Comparison of ENCODE assay signal across 8 cellular contexts in the genomic region with DNA sequence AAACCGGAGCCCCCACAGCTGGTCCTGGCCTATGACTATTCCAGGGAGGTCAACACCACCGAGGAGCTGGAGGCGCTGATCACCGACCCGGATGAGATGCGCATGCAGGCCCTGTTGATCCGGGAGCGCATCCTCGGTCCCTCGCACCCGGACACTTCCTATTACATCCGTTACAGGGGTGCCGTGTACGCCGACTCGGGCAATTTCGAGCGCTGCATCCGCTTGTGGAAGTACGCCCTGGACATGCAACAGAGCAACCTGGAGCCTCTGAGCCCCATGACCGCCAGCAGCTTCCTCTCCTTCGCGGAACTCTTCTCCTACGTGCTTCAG. TPM values are rescaled to one million over a fixed set of nuclear protein-coding genes. Genes with fewer than 3 reads are reported as not detected.
DNase-seq lines count a peak whose midpoint lies in the region; ATAC-seq and TF ChIP-seq lines count a peak whose summit lies in the region.
"Not testable (repeated sequence)": the region's sequence is repeated elsewhere in the genome, so short reads cannot be mapped to it uniquely, and the experiment has no call there.

No MANE protein-coding gene starts in this region.

- not testable (repeated sequence) for H3K23ac ChIP-seq in neuronal stem cell (ENCODE audit: low read depth, low read length, poor library complexity)

- TF ChIP-seq POLR2A in suprapubic skin (IDR thresholded peaks at IDR 0.05): not testable (repeated sequence)

- POLR2A ChIA-PET in activated naive CD8-positive, alpha-beta T cell treated with anti-CD3 and anti-CD28 coated beads, Interleukin-2, amount 10 ng/mL, durations not matched to agents 7 days and 5 days (lab: Charles Lee): interaction anchor here (1.9 kb wide), 1 partner anchor 17 kb away, joined by 4 read pairs; no protein-coding TSS in a partner anchor

- H3K36me3 ChIP-seq in CD4-positive, CD25-positive, alpha-beta regulatory T cell (ENCODE audit: control insufficient read depth, insufficient read depth, low read length): peaks cover 33% of the 10 kb centered on the region
- H3K36me3 ChIP-seq in kidney epithelial cell (ENCODE audit: control insufficient read depth, insufficient read depth, low read length): not testable (repeated sequence)
- H3K36me3 ChIP-seq in neuronal stem cell (replicated peaks in 1 of 2; ENCODE audit: control insufficient read depth in 2 of 2, insufficient read depth in 2 of 2, low read length in 2 of 2) (peaks cover 23 to 50% of the 10 kb centered on the region in 2 donors), suprapubic skin (peaks cover 30% of the 10 kb centered on the region)

- H3K9me3 Mint-ChIP-seq in CD4-positive, CD25-positive, alpha-beta regulatory T cell; IgD-negative memory B cell; T-helper 1 cell treated with Interleukin-12 subunit alpha and Interleukin-12 subunit beta and Interleukin-4 antibody, amounts not matched to agents 30 μg/mL and 1 μg/mL, for 36 hours; activated naive CD8-positive, alpha-beta T cell treated with anti-CD3 and anti-CD28 coated beads, Interleukin-2, amount 10 ng/mL, durations not matched to agents 7 days and 5 days: not testable (repeated sequence)

- H3K27me3 ChIP-seq in CD4-positive, CD25-positive, alpha-beta regulatory T cell (ENCODE audit: control insufficient read depth, insufficient read depth, low read length); kidney epithelial cell (ENCODE audit: control insufficient read depth, insufficient read depth, low read length); neuronal stem cell (ENCODE audit: control insufficient read depth in 3 of 3, insufficient read depth in 3 of 3, low read depth in 1 of 3, low read length in 3 of 3); suprapubic skin: not testable (repeated sequence)

- H3K4me1 ChIP-seq in CD4-positive, CD25-positive, alpha-beta regulatory T cell (ENCODE audit: control insufficient read depth, insufficient read depth, low read length, poor library complexity, severe bottlenecking): peaks cover 28% of the 10 kb centered on the region
- H3K4me1 ChIP-seq in neuronal stem cell (ENCODE audit: control insufficient read depth in 2 of 2, insufficient read depth in 1 of 2, low read depth in 1 of 2, low read length in 2 of 2) (peaks cover 3 to 11% of the 10 kb centered on the region in 2 donors), suprapubic skin (peaks cover 49% of the 10 kb centered on the region)

- DNase-seq in CD4-positive, CD25-positive, alpha-beta regulatory T cell; activated naive CD8-positive, alpha-beta T cell treated with anti-CD3 and anti-CD28 coated beads, Interleukin-2, amount 10 ng/mL, durations not matched to agents 7 days and 5 days; epithelial cell of esophagus (ENCODE audit: low read depth); kidney epithelial cell (ENCODE audit: low read depth); neuronal stem cell (ENCODE audit: low spot score); suprapubic skin (ENCODE audit: low spot score in 2 of 2): not testable (repeated sequence)

- H3K27ac ChIP-seq in CD4-positive, CD25-positive, alpha-beta regulatory T cell (ENCODE audit: insufficient read depth, low read length, poor library complexity, severe bottlenecking); neuronal stem cell (replicated peaks; ENCODE audit: low read length): not testable (repeated sequence)
- peak overlapping the region; percentile 93 for H3K27ac ChIP-seq in suprapubic skin

- not testable (repeated sequence) for H2BK5ac ChIP-seq in neuronal stem cell (ENCODE audit: low read length)

- not testable (repeated sequence) for TF ChIP-seq CTCF in epithelial cell of esophagus (IDR thresholded peaks at IDR 0.05; ENCODE audit: insufficient read depth, low read depth, low read length, missing control alignments); kidney epithelial cell (IDR thresholded peaks at IDR 0.05; ENCODE audit: insufficient read depth, low read length, poor library complexity, severe bottlenecking); suprapubic skin (IDR thresholded peaks at IDR 0.05)

- not testable (repeated sequence) for H3K14ac ChIP-seq in neuronal stem cell (ENCODE audit: low read length)

- not testable (repeated sequence) for TF ChIP-seq EP300 in suprapubic skin (IDR thresholded peaks at IDR 0.05)

- H3K4me2 ChIP-seq in neuronal stem cell (ENCODE audit: insufficient read depth, low read length, poor library complexity, severe bottlenecking): peak overlapping the region; percentile 89

- no CpG with 5 or more reads among the region's 24 CpGs for WGBS in neuronal stem cell (ENCODE audit: extremely low coverage in 2 of 2, insufficient read length in 2 of 2, insufficient replicate concordance in 1 of 2), 2 donors
- WGBS in suprapubic skin: 88% methylated on average over 5 of the region's 24 CpGs

- not testable (repeated sequence) for ATAC-seq in CD4-positive, CD25-positive, alpha-beta regulatory T cell (ENCODE audit: low read depth in 2 of 2); activated naive CD8-positive, alpha-beta T cell treated with anti-CD3 and anti-CD28 coated beads, Interleukin-2, amount 10 ng/mL, durations not matched to agents 7 days and 5 days (ENCODE audit: low read depth)

- H3K79me1 ChIP-seq in neuronal stem cell (ENCODE audit: low read depth, low read length): peaks cover 21% of the 10 kb centered on the region

- not testable (repeated sequence) for H3K27me3 Mint-ChIP-seq in CD4-positive, CD25-positive, alpha-beta regulatory T cell; IgD-negative memory B cell; T-helper 1 cell treated with Interleukin-12 subunit alpha and Interleukin-12 subunit beta and Interleukin-4 antibody, amounts not matched to agents 30 μg/mL and 1 μg/mL, for 36 hours (ENCODE audit: low read depth); activated naive CD8-positive, alpha-beta T cell treated with anti-CD3 and anti-CD28 coated beads, Interleukin-2, amount 10 ng/mL, durations not matched to agents 7 days and 5 days

- H3K18ac ChIP-seq in neuronal stem cell (ENCODE audit: low read length): not testable (repeated sequence)

- H3K27ac Mint-ChIP-seq in CD4-positive, CD25-positive, alpha-beta regulatory T cell: peak overlapping the region in 2 of 3 donors; percentile 71 to 81
- H3K27ac Mint-ChIP-seq in IgD-negative memory B cell: peak overlapping the region in 2 of 3 donors; percentile 19 to 46
- H3K27ac Mint-ChIP-seq in T-helper 1 cell treated with Interleukin-12 subunit alpha and Interleukin-12 subunit beta and Interleukin-4 antibody, amounts not matched to agents 30 μg/mL and 1 μg/mL, for 36 hours; activated naive CD8-positive, alpha-beta T cell treated with anti-CD3 and anti-CD28 coated beads, Interleukin-2, amount 10 ng/mL, durations not matched to agents 7 days and 5 days: not testable (repeated sequence)

- not testable (repeated sequence) for H3K36me3 Mint-ChIP-seq in CD4-positive, CD25-positive, alpha-beta regulatory T cell; IgD-negative memory B cell; activated naive CD8-positive, alpha-beta T cell treated with anti-CD3 and anti-CD28 coated beads, Interleukin-2, amount 10 ng/mL, durations not matched to agents 7 days and 5 days
- H3K36me3 Mint-ChIP-seq in T-helper 1 cell treated with Interleukin-12 subunit alpha and Interleukin-12 subunit beta and Interleukin-4 antibody, amounts not matched to agents 30 μg/mL and 1 μg/mL, for 36 hours (ENCODE audit: low read depth): peaks cover 12% of the 10 kb centered on the region

- H2BK12ac ChIP-seq in neuronal stem cell (ENCODE audit: low read length): not testable (repeated sequence)

- not testable (repeated sequence) for H2BK15ac ChIP-seq in neuronal stem cell (ENCODE audit: low read length)

- peak overlapping the region; percentile 67 to 92 (median 80) for H3K4me3 Mint-ChIP-seq in CD4-positive, CD25-positive, alpha-beta regulatory T cell
- H3K4me3 Mint-ChIP-seq in IgD-negative memory B cell: peak overlapping the region; percentile 17 to 86 (median 40)
- peak overlapping the region; percentile 82 for H3K4me3 Mint-ChIP-seq in T-helper 1 cell treated with Interleukin-12 subunit alpha and Interleukin-12 subunit beta and Interleukin-4 antibody, amounts not matched to agents 30 μg/mL and 1 μg/mL, for 36 hours
- peak overlapping the region; percentile 81 for H3K4me3 Mint-ChIP-seq in activated naive CD8-positive, alpha-beta T cell treated with anti-CD3 and anti-CD28 coated beads, Interleukin-2, amount 10 ng/mL, durations not matched to agents 7 days and 5 days

- H3K4me3 ChIP-seq in CD4-positive, CD25-positive, alpha-beta regulatory T cell (ENCODE audit: low read depth, low read length): not testable (repeated sequence)
- peak overlapping the region; percentile 66 for H3K4me3 ChIP-seq in epithelial cell of esophagus (ENCODE audit: low read length)
- H3K4me3 ChIP-seq in kidney epithelial cell (ENCODE audit: low read depth, low read length): peak overlapping the region; percentile 80
- peak overlapping the region in 1 of 2 donors; percentile 76 for H3K4me3 ChIP-seq in neuronal stem cell (ENCODE audit: low read length in 2 of 2)
- H3K4me3 ChIP-seq in suprapubic skin: peak overlapping the region; percentile 95

- not testable (repeated sequence) for H3K9me3 ChIP-seq in CD4-positive, CD25-positive, alpha-beta regulatory T cell (ENCODE audit: control insufficient read depth in 2 of 2, low read length in 2 of 2); neuronal stem cell (replicated peaks in 1 of 2; ENCODE audit: control insufficient read depth in 2 of 2, insufficient read depth in 1 of 2, low read depth in 1 of 2, low read length in 2 of 2); suprapubic skin

- not testable (repeated sequence) for H2AFZ ChIP-seq in neuronal stem cell (ENCODE audit: low read length)

- H3K4me1 Mint-ChIP-seq in CD4-positive, CD25-positive, alpha-beta regulatory T cell: peaks cover 3 to 51% (median 6%) of the 10 kb centered on the region in 4 donors
- peaks cover 6 to 22% (median 10%) of the 10 kb centered on the region in 3 donors for H3K4me1 Mint-ChIP-seq in IgD-negative memory B cell
- H3K4me1 Mint-ChIP-seq in T-helper 1 cell treated with Interleukin-12 subunit alpha and Interleukin-12 subunit beta and Interleukin-4 antibody, amounts not matched to agents 30 μg/mL and 1 μg/mL, for 36 hours (ENCODE audit: low read depth): peaks cover 12% of the 10 kb centered on the region
- peaks cover 18% of the 10 kb centered on the region for H3K4me1 Mint-ChIP-seq in activated naive CD8-positive, alpha-beta T cell treated with anti-CD3 and anti-CD28 coated beads, Interleukin-2, amount 10 ng/mL, durations not matched to agents 7 days and 5 days

- not testable (repeated sequence) for H4K8ac ChIP-seq in neuronal stem cell (ENCODE audit: low read depth, low read length)

- H2AK5ac ChIP-seq in neuronal stem cell (ENCODE audit: low read depth, low read length): not testable (repeated sequence)

- H4K91ac ChIP-seq in neuronal stem cell (ENCODE audit: low read depth, low read length, poor library complexity): not testable (repeated sequence)

- H3K4ac ChIP-seq in neuronal stem cell (ENCODE audit: low read length): not testable (repeated sequence)

- H3K9ac ChIP-seq in neuronal stem cell (ENCODE audit: low read depth, low read length, poor library complexity): not testable (repeated sequence)

- H2BK120ac ChIP-seq in neuronal stem cell (ENCODE audit: low read depth, low read length): not testable (repeated sequence)

RNA-seq across cellular contexts. Expression of a gene that starts 1.3 kb away (rescaled TPM):
- total RNA-seq in CD4-positive, CD25-positive, alpha-beta regulatory T cell: 11.9 TPM
- polyA plus RNA-seq in CD4-positive, CD25-positive, alpha-beta regulatory T cell: 1 to 10 TPM; 2.2 to 4.0 (median 2.7) TPM
- 4.1 TPM for polyA plus RNA-seq in IgD-negative memory B cell
- total RNA-seq in activated naive CD8-positive, alpha-beta T cell treated with anti-CD3 and anti-CD28 coated beads, Interleukin-2, amount 10 ng/mL, durations not matched to agents 7 days and 5 days: 10 to 100 TPM; 12.5 to 12.6 TPM
- total RNA-seq in kidney epithelial cell (21.0 and 21.4 TPM in 2 replicates), suprapubic skin (10 to 100 TPM; 29.6 to 51.8 (median 41.1) TPM)
- polyA plus RNA-seq in neuronal stem cell (2013, experiment 1 of 2): 5.5 TPM
- 5.6 TPM for polyA plus RNA-seq in neuronal stem cell (2013, experiment 2 of 2)

RNA-seq across cellular contexts. Expression of a gene that starts 38.7 kb away (rescaled TPM):
- 28.5 TPM for total RNA-seq in CD4-positive, CD25-positive, alpha-beta regulatory T cell
- 1 to 10 TPM; 3.3 to 9.0 (median 7.3) TPM for polyA plus RNA-seq in CD4-positive, CD25-positive, alpha-beta regulatory T cell
- 23.3 TPM for polyA plus RNA-seq in IgD-negative memory B cell
- 10 to 100 TPM; 14.1 to 14.3 TPM for total RNA-seq in activated naive CD8-positive, alpha-beta T cell treated with anti-CD3 and anti-CD28 coated beads, Interleukin-2, amount 10 ng/mL, durations not matched to agents 7 days and 5 days
- total RNA-seq in kidney epithelial cell (16.0 and 19.2 TPM in 2 replicates), suprapubic skin (10 to 100 TPM; 16.5 to 28.3 (median 20.3) TPM)
- polyA plus RNA-seq in neuronal stem cell (2013, experiment 1 of 2): 1.4 TPM
- 1.5 TPM for polyA plus RNA-seq in neuronal stem cell (2013, experiment 2 of 2)
